Comparison of ENCODE assay signal across 13 cellular contexts in genomic region chr20:5945963-5946362, GRCh38. TPM values are rescaled to one million over a fixed set of nuclear protein-coding genes. Genes with fewer than 3 reads are reported as not detected.
A peak's percentile ranks its signal among the peaks of the same experiment; 100 is the strongest.
DNase-seq lines count a peak whose midpoint lies in the region; ATAC-seq, FAIRE-seq and TF ChIP-seq lines count a peak whose summit lies in the region.
"Had no signal": no experiment of that assay in that cellular context is flagged by ENCODE, and none has a peak within 500 bp of the region (broad histone marks: within the 10 kb centered on the region; RNA-seq: fewer than 3 reads in every experiment).

No MANE protein-coding gene starts in this region.

- no peak for ATAC-seq in HG03565 (IDR thresholded peaks at IDR 0.05; ENCODE audit: unreplicated experiment)
- ATAC-seq: sciatic nerve had no signal

- in situ Hi-C loops in SK-MEL-5 (cut with HindIII; ENCODE audit: low pct_unique_long_range_greater_than_20kb, low sequenced_read_pairs) = loop anchor here (25.0 kb wide), 1 partner anchor 359 kb away; no protein-coding TSS in a partner anchor

- no peak overlapping the region for H3K4me3 ChIP-seq in AG10803 (ENCODE audit: low read length)

- TF ChIP-seq POLR2A in GM12892 (IDR thresholded peaks at IDR 0.05; ENCODE audit: low read depth, low read length) = no peak

- peak; percentile 9 for FAIRE-seq in GM12892 (lab: Jason Lieb, UNC)
- FAIRE-seq: urothelium cell line had no signal

- no peak for TF ChIP-seq CTCF in AG10803 (conservative IDR thresholded peaks at IDR 0.05; ENCODE audit: low read length)

- DNase-seq in AG10803 (ENCODE audit: low read depth) (peak; percentile 16), GM12892 (ENCODE audit: insufficient read length) (no peak), SK-MEL-5 (ENCODE audit: low read depth, low spot score) (peak; percentile 19), fibroblast of peridontal ligament (ENCODE audit: extremely low read depth) (peak; percentile 65), KG1 (lab: John Stamatoyannopoulos, UW) (no peak), SK-N-DZ (ENCODE audit: low spot score) (no peak)
- DNase-seq: activated naive CD4-positive, alpha-beta T cell treated with Interleukin-2 at 50 U/mL for 16 hours; DND-41; effector CD8-positive, alpha-beta T cell; NCI-H2029 had no signal

RNA-seq across cellular contexts. Expression of gene TRMT6, which starts 4.4 kb away (rescaled TPM):
- polyA plus RNA-seq in GM12892 (2012; ENCODE audit: missing spikeins) = 14.6 TPM
- total RNA-seq in SK-MEL-5 (2014; rRNA removed; shearing (Covaris generic)) = 26.9 and 29.1 TPM in 2 replicates
- 25.2 and 25.9 TPM in 2 replicates for polyA plus RNA-seq in SK-MEL-5 (2015; cell fraction: cytosol; rRNA removed)
- polyA plus RNA-seq in SK-MEL-5 (2015; cell fraction: nucleus; rRNA removed) = 24.9 and 30.0 TPM in 2 replicates
- 32.3 and 32.4 TPM in 2 replicates for polyA plus RNA-seq in SK-N-DZ (2014; cell fraction: cytosol; rRNA removed)
- polyA plus RNA-seq in SK-N-DZ (2014; cell fraction: nucleus; rRNA removed) = 23.8 and 26.7 TPM in 2 replicates

RNA-seq across cellular contexts. Expression of gene MCM8, which starts 4.5 kb away (rescaled TPM):
- polyA plus RNA-seq in GM12892 (2012; ENCODE audit: missing spikeins) = 20.1 TPM
- 25.2 and 25.5 TPM in 2 replicates for total RNA-seq in SK-MEL-5 (2014; rRNA removed; shearing (Covaris generic))
- polyA plus RNA-seq in SK-MEL-5 (2015; cell fraction: cytosol; rRNA removed) = 19.7 and 19.9 TPM in 2 replicates
- polyA plus RNA-seq in SK-MEL-5 (2015; cell fraction: nucleus; rRNA removed) = 29.4 and 33.9 TPM in 2 replicates
- polyA plus RNA-seq in SK-N-DZ (2014; cell fraction: cytosol; rRNA removed) = 57.9 and 64.0 TPM in 2 replicates
- 60.4 and 71.1 TPM in 2 replicates for polyA plus RNA-seq in SK-N-DZ (2014; cell fraction: nucleus; rRNA removed)

RNA-seq across cellular contexts. Expression of gene CHGB, which starts 34.7 kb away (rescaled TPM):
- not detected for polyA plus RNA-seq in GM12892 (2012; ENCODE audit: missing spikeins)
- total RNA-seq in SK-MEL-5 (2014; rRNA removed; shearing (Covaris generic)) = 4.0 and 4.9 TPM in 2 replicates
- 12.8 and 14.9 TPM in 2 replicates for polyA plus RNA-seq in SK-MEL-5 (2015; cell fraction: cytosol; rRNA removed)
- polyA plus RNA-seq in SK-MEL-5 (2015; cell fraction: nucleus; rRNA removed) = 4.6 and 5.3 TPM in 2 replicates
- polyA plus RNA-seq in SK-N-DZ (2014; cell fraction: cytosol; rRNA removed) = 20.7 and 30.3 TPM in 2 replicates
- polyA plus RNA-seq in SK-N-DZ (2014; cell fraction: nucleus; rRNA removed) = 10.4 and 15.1 TPM in 2 replicates
- total RNA-seq: sciatic nerve had no signal

RNA-seq across cellular contexts. Expression of gene CRLS1, which starts 60.0 kb away (rescaled TPM):
- polyA plus RNA-seq in GM12892 (2012; ENCODE audit: missing spikeins) = 54.3 TPM
- 103 and 109 TPM in 2 replicates for total RNA-seq in SK-MEL-5 (2014; rRNA removed; shearing (Covaris generic))
- polyA plus RNA-seq in SK-MEL-5 (2015; cell fraction: cytosol; rRNA removed) = 35.5 and 37.8 TPM in 2 replicates
- 57.6 and 80.7 TPM in 2 replicates for polyA plus RNA-seq in SK-MEL-5 (2015; cell fraction: nucleus; rRNA removed)
- 46.9 and 65.7 TPM in 2 replicates for polyA plus RNA-seq in SK-N-DZ (2014; cell fraction: cytosol; rRNA removed)
- polyA plus RNA-seq in SK-N-DZ (2014; cell fraction: nucleus; rRNA removed) = 37.4 and 47.4 TPM in 2 replicates

Comparison
In these comparisons a context has a peak if more than half of its experiments do, and no peak if none do; other contexts are left out.
1. DNase-seq: peak in AG10803 (single experiment), SK-MEL-5 (single experiment) and fibroblast of peridontal ligament (single experiment); none in GM12892 (single experiment), KG1 (single experiment) and SK-N-DZ (single experiment).